Comparison of ENCODE assay signal across 17 cellular contexts in genomic region chr2:79612999-79613398, GRCh38.
"Had no signal": no experiment of that assay in that cellular context is flagged by ENCODE, and none has a peak within 500 bp of the region (broad histone marks: within the 10 kb centered on the region; RNA-seq: fewer than 3 reads in every experiment).

No MANE protein-coding gene starts in this region.

- H3K27ac Mint-ChIP-seq: activated CD4-positive, alpha-beta memory T cell treated with anti-CD3 and anti-CD28 coated beads for 36 hours; activated CD4-positive, alpha-beta T cell treated with anti-CD3 and anti-CD28 coated beads for 36 hours; activated naive CD8-positive, alpha-beta T cell; activated T-helper 1 cell treated with anti-CD3 and anti-CD28 coated beads, Interleukin-12 subunit alpha, Interleukin-12 subunit beta, Interleukin-2, Interleukin-4 antibody, amounts not matched to agents 30 ng/mL and 10 ng/mL and 1 ng/mL, durations not matched to agents 14 hours and 24 hours and 36 hours; dendritic cell treated with granulocyte-macrophage colony-stimulating factor and Interleukin-4, amounts not matched to agents 40 ng/mL and 50 ng/mL, for 4 days; naive thymus-derived CD4-positive, alpha-beta T cell; neural progenitor cell; progenitor cell of endocrine pancreas; stimulated activated naive CD8-positive, alpha-beta T cell treated with anti-CD3 and anti-CD28 coated beads, Interleukin-15, Interleukin-2, amounts not matched to agents 100 ng/mL and 50 ng/mL, for 24 hours; WTC11 had no signal

- H3K27me3 Mint-ChIP-seq: activated CD4-positive, alpha-beta memory T cell treated with anti-CD3 and anti-CD28 coated beads for 36 hours; activated CD4-positive, alpha-beta T cell treated with anti-CD3 and anti-CD28 coated beads for 36 hours; activated naive CD8-positive, alpha-beta T cell; dendritic cell treated with granulocyte-macrophage colony-stimulating factor and Interleukin-4, amounts not matched to agents 40 ng/mL and 50 ng/mL, for 4 days; naive thymus-derived CD4-positive, alpha-beta T cell; progenitor cell of endocrine pancreas; stimulated activated naive CD8-positive, alpha-beta T cell treated with anti-CD3 and anti-CD28 coated beads, Interleukin-15, Interleukin-2, amounts not matched to agents 100 ng/mL and 50 ng/mL, for 24 hours had no signal

- H2AFZ ChIP-seq: neural progenitor cell had no signal

- DNase-seq: activated CD4-positive, alpha-beta memory T cell treated with anti-CD3 and anti-CD28 coated beads for 36 hours; activated CD4-positive, alpha-beta T cell treated with anti-CD3 and anti-CD28 coated beads for 36 hours; activated T-cell treated with anti-CD3 and anti-CD28 coated beads for 4 hours; effector memory CD4-positive, alpha-beta T cell; esophagus squamous epithelium; mesendoderm; naive thymus-derived CD4-positive, alpha-beta T cell; stimulated activated CD4-positive, alpha-beta T cell treated with anti-CD3 and anti-CD28 coated beads, Interleukin-2, amount 100 ng/mL, for 24 hours; transverse colon had no signal

- H3K4me2 ChIP-seq: neural progenitor cell had no signal

- H3K36me3 ChIP-seq: cardiac muscle cell, esophagus squamous epithelium, neural progenitor cell, transverse colon had no signal

- H3K4me1 ChIP-seq: esophagus squamous epithelium, transverse colon had no signal

- H3K36me3 Mint-ChIP-seq: activated CD4-positive, alpha-beta memory T cell treated with anti-CD3 and anti-CD28 coated beads for 36 hours; activated naive CD8-positive, alpha-beta T cell; naive thymus-derived CD4-positive, alpha-beta T cell; WTC11 had no signal

- H3K4me3 Mint-ChIP-seq: activated CD4-positive, alpha-beta memory T cell treated with anti-CD3 and anti-CD28 coated beads for 36 hours; activated CD4-positive, alpha-beta T cell treated with anti-CD3 and anti-CD28 coated beads for 36 hours; activated naive CD8-positive, alpha-beta T cell; activated T-helper 1 cell treated with anti-CD3 and anti-CD28 coated beads, Interleukin-12 subunit alpha, Interleukin-12 subunit beta, Interleukin-2, Interleukin-4 antibody, amounts not matched to agents 30 ng/mL and 10 ng/mL and 1 ng/mL, durations not matched to agents 14 hours and 24 hours and 36 hours; dendritic cell treated with granulocyte-macrophage colony-stimulating factor and Interleukin-4, amounts not matched to agents 40 ng/mL and 50 ng/mL, for 4 days; naive thymus-derived CD4-positive, alpha-beta T cell; neural progenitor cell; stimulated activated naive CD8-positive, alpha-beta T cell treated with anti-CD3 and anti-CD28 coated beads, Interleukin-15, Interleukin-2, amounts not matched to agents 100 ng/mL and 50 ng/mL, for 24 hours; WTC11 had no signal

- H3K27me3 ChIP-seq: cardiac muscle cell, esophagus squamous epithelium, neural progenitor cell, transverse colon had no signal

- H3K9me3 ChIP-seq: transverse colon had no signal

- H3K27ac ChIP-seq: cardiac muscle cell, esophagus squamous epithelium, neural progenitor cell, transverse colon had no signal

- ATAC-seq: activated CD4-positive, alpha-beta T cell treated with anti-CD3 and anti-CD28 coated beads for 36 hours; naive thymus-derived CD4-positive, alpha-beta T cell; WTC11 had no signal

- H3K4me1 Mint-ChIP-seq: activated CD4-positive, alpha-beta T cell treated with anti-CD3 and anti-CD28 coated beads for 36 hours; naive thymus-derived CD4-positive, alpha-beta T cell; neural progenitor cell had no signal

- H3K9me3 Mint-ChIP-seq: dendritic cell treated with granulocyte-macrophage colony-stimulating factor and Interleukin-4, amounts not matched to agents 40 ng/mL and 50 ng/mL, for 4 days; neural progenitor cell; WTC11 had no signal

- H3K4me3 ChIP-seq: cardiac muscle cell, esophagus squamous epithelium, neural progenitor cell, transverse colon had no signal

- H3K9ac ChIP-seq: neural progenitor cell had no signal
